24 cellular contexts compared by ENCODE assay signal in genomic region chr6:122953766-122954165, GRCh38. TPM values are rescaled to one million over a fixed set of nuclear protein-coding genes. Genes with fewer than 3 reads are reported as not detected.
"Had no signal": no experiment of that assay in that cellular context is flagged by ENCODE, and none has a peak within 500 bp of the region (broad histone marks: within the 10 kb centered on the region; RNA-seq: fewer than 3 reads in every experiment).

No MANE protein-coding gene starts in this region.

- H3K27me3 ChIP-seq: dorsolateral prefrontal cortex, gastrocnemius medialis, pancreas, spleen, tibial artery, upper lobe of left lung, uterus had no signal

- H3K27ac ChIP-seq: dorsolateral prefrontal cortex, gastrocnemius medialis, left ventricle myocardium inferior, lower lobe of right lung, pancreas, spleen, tibial artery, upper lobe of left lung, uterus had no signal

- H3K9me3 ChIP-seq: gastrocnemius medialis, lower lobe of right lung, pancreas, uterus had no signal

- H3K36me3 ChIP-seq: gastrocnemius medialis, left ventricle myocardium inferior, lower lobe of right lung, pancreas, spleen, tibial artery, upper lobe of left lung, uterus had no signal

- H3K4me3 ChIP-seq: dorsolateral prefrontal cortex, gastrocnemius medialis, left ventricle myocardium inferior, lower lobe of right lung, pancreas, spleen, tibial artery, upper lobe of left lung, uterus had no signal

- ATAC-seq: esophagus mucosa; gastrocnemius medialis; left cardiac atrium; lower lobe of right lung; pancreas; right cardiac atrium; stimulated activated memory B cell treated with anti-CD40 and anti-IgM and Interleukin-4, amounts not matched to agents 10 μg/mL and 1 μg/mL and 100 μg/mL, for 72 hours had no signal

- DNase-seq: cortex of kidney; dorsolateral prefrontal cortex; effector CD8-positive, alpha-beta T cell; gastrocnemius medialis; kidney; left cardiac atrium; left ventricle myocardium inferior; lower lobe of right lung; mesenchymal stem cell; naive B cell; occipital lobe; pancreas; right cardiac atrium; spleen; stimulated activated CD4-positive, alpha-beta T cell treated with anti-CD3 and anti-CD28 coated beads, Interleukin-15, amount 100 ng/mL, for 24 hours; stimulated activated CD4-positive, alpha-beta T cell treated with anti-CD3 and anti-CD28 coated beads, Interleukin-1b, Interleukin-23, amount 100 ng/mL, for 48 hours; stimulated activated CD4-positive, alpha-beta T cell treated with anti-CD3 and anti-CD28 coated beads, Interleukin-4, amount 100 ng/mL, for 24 hours; tibial artery; upper lobe of left lung; uterus had no signal

- H3K4me1 ChIP-seq: gastrocnemius medialis, left ventricle myocardium inferior, lower lobe of right lung, pancreas, spleen, tibial artery, upper lobe of left lung, uterus had no signal

RNA-seq across cellular contexts. Expression of gene CLVS2, which starts 42.3 kb away (rescaled TPM):
- total RNA-seq: esophagus mucosa, fibroblast of villous mesenchyme, kidney, right cardiac atrium, spleen had no signal
- polyA plus RNA-seq: fibroblast of lung, spleen had no signal
